In the genomic region with DNA sequence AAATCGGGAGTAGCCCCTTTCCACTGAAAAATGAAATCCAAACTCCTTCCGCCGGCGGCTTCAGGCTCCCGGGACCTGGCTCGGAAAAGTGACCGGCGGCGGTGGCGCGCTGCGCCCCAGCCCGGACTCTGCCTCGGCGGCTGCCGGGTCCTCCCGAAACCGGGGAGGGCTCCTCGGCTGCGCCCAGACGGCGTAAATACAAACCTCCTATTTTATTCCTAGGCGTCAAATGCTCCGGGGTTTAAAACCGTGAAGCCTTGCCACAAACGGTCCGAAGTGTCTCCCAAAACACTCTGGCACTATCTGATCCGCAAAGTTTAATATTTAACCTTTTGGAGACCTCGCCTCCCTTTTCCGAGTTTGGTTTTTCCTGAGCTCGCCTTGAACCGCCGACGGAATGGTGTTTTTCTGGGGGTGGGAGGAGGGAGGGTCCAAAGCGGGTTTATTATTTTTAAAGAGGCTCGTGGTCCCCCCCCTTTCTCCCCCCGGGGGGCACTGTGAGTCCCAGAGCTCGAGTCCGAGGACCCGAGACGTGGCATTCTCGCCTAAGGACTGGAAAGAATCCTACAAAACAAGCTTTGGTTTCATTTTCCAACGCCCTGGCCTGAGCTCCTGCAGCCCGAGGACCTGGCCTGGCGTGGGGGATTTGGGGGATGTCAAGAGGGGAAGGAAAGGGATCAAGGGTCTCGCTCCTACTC, we compare ENCODE assay signal across 1 cellular context.
A peak's percentile ranks its signal among the peaks of the same experiment; 100 is the strongest.
TF ChIP-seq lines count a peak whose summit lies in the region.

No MANE protein-coding gene starts in this region.

TF ChIP-seq in HepG2, 621 proteins besides CTCF, POLR2A, EP300 and RAD21 (continued from another document and continues in another):
- TF ChIP-seq, protein P1, sequence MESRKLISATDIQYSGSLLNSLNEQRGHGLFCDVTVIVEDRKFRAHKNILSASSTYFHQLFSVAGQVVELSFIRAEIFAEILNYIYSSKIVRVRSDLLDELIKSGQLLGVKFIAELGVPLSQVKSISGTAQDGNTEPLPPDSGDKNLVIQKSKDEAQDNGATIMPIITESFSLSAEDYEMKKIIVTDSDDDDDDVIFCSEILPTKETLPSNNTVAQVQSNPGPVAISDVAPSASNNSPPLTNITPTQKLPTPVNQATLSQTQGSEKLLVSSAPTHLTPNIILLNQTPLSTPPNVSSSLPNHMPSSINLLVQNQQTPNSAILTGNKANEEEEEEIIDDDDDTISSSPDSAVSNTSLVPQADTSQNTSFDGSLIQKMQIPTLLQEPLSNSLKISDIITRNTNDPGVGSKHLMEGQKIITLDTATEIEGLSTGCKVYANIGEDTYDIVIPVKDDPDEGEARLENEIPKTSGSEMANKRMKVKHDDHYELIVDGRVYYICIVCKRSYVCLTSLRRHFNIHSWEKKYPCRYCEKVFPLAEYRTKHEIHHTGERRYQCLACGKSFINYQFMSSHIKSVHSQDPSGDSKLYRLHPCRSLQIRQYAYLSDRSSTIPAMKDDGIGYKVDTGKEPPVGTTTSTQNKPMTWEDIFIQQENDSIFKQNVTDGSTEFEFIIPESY (CRISPR knock-in tag; IDR thresholded peaks at IDR 0.05) = no peak
- TF ChIP-seq MATR3 (CRISPR knock-in tag; IDR thresholded peaks at IDR 0.05) (no peak), MAZ (IDR thresholded peaks at IDR 0.05; ENCODE audit: borderline replicate concordance, low read depth, low read length) (peak; percentile 67; the same call in 1 of the 2 replicates), MAZ (CRISPR knock-in tag; IDR thresholded peaks at IDR 0.05; ENCODE audit: low read depth) (no peak), NFIC (IDR thresholded peaks at IDR 0.05; ENCODE audit: low read length) (no peak), ZBTB25 (CRISPR knock-in tag; IDR thresholded peaks at IDR 0.05) (0 out of 2 replicates have a peak, but pooled peaks have one; percentile 21), NRL (CRISPR knock-in tag; IDR thresholded peaks at IDR 0.05; ENCODE audit: borderline replicate concordance) (no peak), HDAC1 (CRISPR knock-in tag; IDR thresholded peaks at IDR 0.05) (peak; percentile 77; the same call in 1 of the 2 replicates), MIER3 (CRISPR knock-in tag; IDR thresholded peaks at IDR 0.05; ENCODE audit: borderline replicate concordance) (no peak), BRCA1 (CRISPR knock-in tag; IDR thresholded peaks at IDR 0.05) (no peak), ZNF12 (CRISPR knock-in tag; IDR thresholded peaks at IDR 0.05) (no peak), ZBTB20 (CRISPR knock-in tag; IDR thresholded peaks at IDR 0.05; ENCODE audit: borderline replicate concordance, low read depth) (0 out of 2 replicates have a peak, but pooled peaks have one; percentile 13), PRDM15 (CRISPR knock-in tag; IDR thresholded peaks at IDR 0.05) (no peak), KLF12 (CRISPR knock-in tag; IDR thresholded peaks at IDR 0.05; ENCODE audit: borderline replicate concordance) (peak; percentile 39; the same call in 1 of the 2 replicates), MED8 (CRISPR knock-in tag; IDR thresholded peaks at IDR 0.05; ENCODE audit: insufficient replicate concordance) (peak; percentile 18), ZNF292 (CRISPR knock-in tag; IDR thresholded peaks at IDR 0.05; ENCODE audit: borderline replicate concordance, low read depth) (no peak), GABPB1 (CRISPR knock-in tag; IDR thresholded peaks at IDR 0.05) (peak; percentile 38; the same call in 1 of the 2 replicates), CENPBD1 (CRISPR knock-in tag; IDR thresholded peaks at IDR 0.05; ENCODE audit: borderline replicate concordance, low read depth) (no peak), CREM (IDR thresholded peaks at IDR 0.05) (peak; percentile 86), CREM (CRISPR knock-in tag; IDR thresholded peaks at IDR 0.05) (no peak), ZNF563 (CRISPR knock-in tag; IDR thresholded peaks at IDR 0.05) (peak; percentile 78), ZNF446 (CRISPR knock-in tag; IDR thresholded peaks at IDR 0.05) (0 out of 2 replicates have a peak, but pooled peaks have one; percentile 31)
- TF ChIP-seq, protein P2, sequence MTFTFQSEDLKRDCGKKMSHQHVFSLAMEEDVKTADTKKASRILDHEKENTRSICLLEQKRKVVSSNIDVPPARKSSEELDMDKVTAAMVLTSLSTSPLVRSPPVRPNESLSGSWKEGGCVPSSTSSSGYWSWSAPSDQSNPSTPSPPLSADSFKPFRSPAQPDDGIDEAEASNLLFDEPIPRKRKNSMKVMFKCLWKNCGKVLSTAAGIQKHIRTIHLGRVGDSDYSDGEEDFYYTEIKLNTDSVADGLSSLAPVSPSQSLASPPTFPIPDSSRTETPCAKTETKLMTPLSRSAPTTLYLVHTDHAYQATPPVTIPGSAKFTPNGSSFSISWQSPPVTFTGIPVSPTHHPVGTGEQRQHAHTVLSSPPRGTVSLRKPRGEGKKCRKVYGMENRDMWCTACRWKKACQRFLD (CRISPR knock-in tag; IDR thresholded peaks at IDR 0.05; ENCODE audit: borderline replicate concordance) = no peak
- TF ChIP-seq, protein P3, sequence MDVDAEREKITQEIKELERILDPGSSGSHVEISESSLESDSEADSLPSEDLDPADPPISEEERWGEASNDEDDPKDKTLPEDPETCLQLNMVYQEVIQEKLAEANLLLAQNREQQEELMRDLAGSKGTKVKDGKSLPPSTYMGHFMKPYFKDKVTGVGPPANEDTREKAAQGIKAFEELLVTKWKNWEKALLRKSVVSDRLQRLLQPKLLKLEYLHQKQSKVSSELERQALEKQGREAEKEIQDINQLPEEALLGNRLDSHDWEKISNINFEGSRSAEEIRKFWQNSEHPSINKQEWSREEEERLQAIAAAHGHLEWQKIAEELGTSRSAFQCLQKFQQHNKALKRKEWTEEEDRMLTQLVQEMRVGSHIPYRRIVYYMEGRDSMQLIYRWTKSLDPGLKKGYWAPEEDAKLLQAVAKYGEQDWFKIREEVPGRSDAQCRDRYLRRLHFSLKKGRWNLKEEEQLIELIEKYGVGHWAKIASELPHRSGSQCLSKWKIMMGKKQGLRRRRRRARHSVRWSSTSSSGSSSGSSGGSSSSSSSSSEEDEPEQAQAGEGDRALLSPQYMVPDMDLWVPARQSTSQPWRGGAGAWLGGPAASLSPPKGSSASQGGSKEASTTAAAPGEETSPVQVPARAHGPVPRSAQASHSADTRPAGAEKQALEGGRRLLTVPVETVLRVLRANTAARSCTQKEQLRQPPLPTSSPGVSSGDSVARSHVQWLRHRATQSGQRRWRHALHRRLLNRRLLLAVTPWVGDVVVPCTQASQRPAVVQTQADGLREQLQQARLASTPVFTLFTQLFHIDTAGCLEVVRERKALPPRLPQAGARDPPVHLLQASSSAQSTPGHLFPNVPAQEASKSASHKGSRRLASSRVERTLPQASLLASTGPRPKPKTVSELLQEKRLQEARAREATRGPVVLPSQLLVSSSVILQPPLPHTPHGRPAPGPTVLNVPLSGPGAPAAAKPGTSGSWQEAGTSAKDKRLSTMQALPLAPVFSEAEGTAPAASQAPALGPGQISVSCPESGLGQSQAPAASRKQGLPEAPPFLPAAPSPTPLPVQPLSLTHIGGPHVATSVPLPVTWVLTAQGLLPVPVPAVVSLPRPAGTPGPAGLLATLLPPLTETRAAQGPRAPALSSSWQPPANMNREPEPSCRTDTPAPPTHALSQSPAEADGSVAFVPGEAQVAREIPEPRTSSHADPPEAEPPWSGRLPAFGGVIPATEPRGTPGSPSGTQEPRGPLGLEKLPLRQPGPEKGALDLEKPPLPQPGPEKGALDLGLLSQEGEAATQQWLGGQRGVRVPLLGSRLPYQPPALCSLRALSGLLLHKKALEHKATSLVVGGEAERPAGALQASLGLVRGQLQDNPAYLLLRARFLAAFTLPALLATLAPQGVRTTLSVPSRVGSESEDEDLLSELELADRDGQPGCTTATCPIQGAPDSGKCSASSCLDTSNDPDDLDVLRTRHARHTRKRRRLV (CRISPR knock-in tag; IDR thresholded peaks at IDR 0.05) = 0 out of 2 replicates have a peak, but pooled peaks have one; percentile 15
- TF ChIP-seq, protein P4, sequence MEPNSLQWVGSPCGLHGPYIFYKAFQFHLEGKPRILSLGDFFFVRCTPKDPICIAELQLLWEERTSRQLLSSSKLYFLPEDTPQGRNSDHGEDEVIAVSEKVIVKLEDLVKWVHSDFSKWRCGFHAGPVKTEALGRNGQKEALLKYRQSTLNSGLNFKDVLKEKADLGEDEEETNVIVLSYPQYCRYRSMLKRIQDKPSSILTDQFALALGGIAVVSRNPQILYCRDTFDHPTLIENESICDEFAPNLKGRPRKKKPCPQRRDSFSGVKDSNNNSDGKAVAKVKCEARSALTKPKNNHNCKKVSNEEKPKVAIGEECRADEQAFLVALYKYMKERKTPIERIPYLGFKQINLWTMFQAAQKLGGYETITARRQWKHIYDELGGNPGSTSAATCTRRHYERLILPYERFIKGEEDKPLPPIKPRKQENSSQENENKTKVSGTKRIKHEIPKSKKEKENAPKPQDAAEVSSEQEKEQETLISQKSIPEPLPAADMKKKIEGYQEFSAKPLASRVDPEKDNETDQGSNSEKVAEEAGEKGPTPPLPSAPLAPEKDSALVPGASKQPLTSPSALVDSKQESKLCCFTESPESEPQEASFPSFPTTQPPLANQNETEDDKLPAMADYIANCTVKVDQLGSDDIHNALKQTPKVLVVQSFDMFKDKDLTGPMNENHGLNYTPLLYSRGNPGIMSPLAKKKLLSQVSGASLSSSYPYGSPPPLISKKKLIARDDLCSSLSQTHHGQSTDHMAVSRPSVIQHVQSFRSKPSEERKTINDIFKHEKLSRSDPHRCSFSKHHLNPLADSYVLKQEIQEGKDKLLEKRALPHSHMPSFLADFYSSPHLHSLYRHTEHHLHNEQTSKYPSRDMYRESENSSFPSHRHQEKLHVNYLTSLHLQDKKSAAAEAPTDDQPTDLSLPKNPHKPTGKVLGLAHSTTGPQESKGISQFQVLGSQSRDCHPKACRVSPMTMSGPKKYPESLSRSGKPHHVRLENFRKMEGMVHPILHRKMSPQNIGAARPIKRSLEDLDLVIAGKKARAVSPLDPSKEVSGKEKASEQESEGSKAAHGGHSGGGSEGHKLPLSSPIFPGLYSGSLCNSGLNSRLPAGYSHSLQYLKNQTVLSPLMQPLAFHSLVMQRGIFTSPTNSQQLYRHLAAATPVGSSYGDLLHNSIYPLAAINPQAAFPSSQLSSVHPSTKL (CRISPR knock-in tag; IDR thresholded peaks at IDR 0.05) = peak; percentile 67
- TF ChIP-seq, protein P5, sequence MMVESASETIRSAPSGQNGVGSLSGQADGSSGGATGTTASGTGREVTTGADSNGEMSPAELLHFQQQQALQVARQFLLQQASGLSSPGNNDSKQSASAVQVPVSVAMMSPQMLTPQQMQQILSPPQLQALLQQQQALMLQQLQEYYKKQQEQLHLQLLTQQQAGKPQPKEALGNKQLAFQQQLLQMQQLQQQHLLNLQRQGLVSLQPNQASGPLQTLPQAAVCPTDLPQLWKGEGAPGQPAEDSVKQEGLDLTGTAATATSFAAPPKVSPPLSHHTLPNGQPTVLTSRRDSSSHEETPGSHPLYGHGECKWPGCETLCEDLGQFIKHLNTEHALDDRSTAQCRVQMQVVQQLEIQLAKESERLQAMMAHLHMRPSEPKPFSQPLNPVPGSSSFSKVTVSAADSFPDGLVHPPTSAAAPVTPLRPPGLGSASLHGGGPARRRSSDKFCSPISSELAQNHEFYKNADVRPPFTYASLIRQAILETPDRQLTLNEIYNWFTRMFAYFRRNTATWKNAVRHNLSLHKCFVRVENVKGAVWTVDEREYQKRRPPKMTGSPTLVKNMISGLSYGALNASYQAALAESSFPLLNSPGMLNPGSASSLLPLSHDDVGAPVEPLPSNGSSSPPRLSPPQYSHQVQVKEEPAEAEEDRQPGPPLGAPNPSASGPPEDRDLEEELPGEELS (CRISPR knock-in tag; IDR thresholded peaks at IDR 0.05) = peak; percentile 80
- TF ChIP-seq, protein P6, sequence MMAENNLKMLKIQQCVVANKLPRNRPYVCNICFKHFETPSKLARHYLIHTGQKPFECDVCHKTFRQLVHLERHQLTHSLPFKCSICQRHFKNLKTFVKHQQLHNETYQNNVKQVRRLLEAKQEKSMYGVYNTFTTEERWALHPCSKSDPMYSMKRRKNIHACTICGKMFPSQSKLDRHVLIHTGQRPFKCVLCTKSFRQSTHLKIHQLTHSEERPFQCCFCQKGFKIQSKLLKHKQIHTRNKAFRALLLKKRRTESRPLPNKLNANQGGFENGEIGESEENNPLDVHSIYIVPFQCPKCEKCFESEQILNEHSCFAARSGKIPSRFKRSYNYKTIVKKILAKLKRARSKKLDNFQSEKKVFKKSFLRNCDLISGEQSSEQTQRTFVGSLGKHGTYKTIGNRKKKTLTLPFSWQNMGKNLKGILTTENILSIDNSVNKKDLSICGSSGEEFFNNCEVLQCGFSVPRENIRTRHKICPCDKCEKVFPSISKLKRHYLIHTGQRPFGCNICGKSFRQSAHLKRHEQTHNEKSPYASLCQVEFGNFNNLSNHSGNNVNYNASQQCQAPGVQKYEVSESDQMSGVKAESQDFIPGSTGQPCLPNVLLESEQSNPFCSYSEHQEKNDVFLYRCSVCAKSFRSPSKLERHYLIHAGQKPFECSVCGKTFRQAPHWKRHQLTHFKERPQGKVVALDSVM (CRISPR knock-in tag; IDR thresholded peaks at IDR 0.05) = no peak
